Comparison of ENCODE assay signal across 16 cellular contexts in genomic region chr10:24299587-24300258, GRCh38.
A peak's percentile ranks its signal among the peaks of the same experiment; 100 is the strongest.
DNase-seq lines count a peak whose midpoint lies in the region; ATAC-seq and TF ChIP-seq lines count a peak whose summit lies in the region.
"Had no signal": no experiment of that assay in that cellular context is flagged by ENCODE, and none has a peak within 500 bp of the region (broad histone marks: within the 10 kb centered on the region; RNA-seq: fewer than 3 reads in every experiment).

No MANE protein-coding gene starts in this region.

- peaks cover 4% of the 10 kb centered on the region for H3K9me3 Mint-ChIP-seq in activated T-helper 17 cell treated with anti-CD3 and anti-CD28 coated beads, Interleukin-2, amount 50 U/mL, for 72 hours
- no peaks in the 10 kb centered on the region for H3K9me3 Mint-ChIP-seq in activated naive CD8-positive, alpha-beta T cell treated with anti-CD3 and anti-CD28 coated beads, Interleukin-2, amount 50 U/mL, for 24 hours
- H3K9me3 Mint-ChIP-seq: activated naive CD8-positive, alpha-beta T cell treated with anti-CD3 and anti-CD28 coated beads, Interleukin-2, amount 10 ng/mL, durations not matched to agents 7 days and 5 days had no signal

- H3K27ac Mint-ChIP-seq in activated T-helper 17 cell treated with anti-CD3 and anti-CD28 coated beads, Interleukin-2, amount 50 U/mL, for 72 hours: no peak overlapping the region
- no peak overlapping the region for H3K27ac Mint-ChIP-seq in activated naive CD8-positive, alpha-beta T cell treated with anti-CD3 and anti-CD28 coated beads, Interleukin-2, amount 50 U/mL, for 24 hours
- H3K27ac Mint-ChIP-seq: activated naive CD8-positive, alpha-beta T cell treated with anti-CD3 and anti-CD28 coated beads, Interleukin-2, amount 10 ng/mL, durations not matched to agents 7 days and 5 days had no signal

- ATAC-seq in HG02884 (IDR thresholded peaks at IDR 0.05; ENCODE audit: unreplicated experiment) (peak; percentile 76), GM19324 (IDR thresholded peaks at IDR 0.05; ENCODE audit: low FRiP score, unreplicated experiment) (no peak)
- ATAC-seq in activated T-helper 17 cell treated with anti-CD3 and anti-CD28 coated beads, Interleukin-2, amount 50 U/mL, for 72 hours (replicated peaks): peak; percentile 89
- ATAC-seq in activated naive CD8-positive, alpha-beta T cell treated with anti-CD3 and anti-CD28 coated beads, Interleukin-2, amount 50 U/mL, for 24 hours: no peak

- no peak overlapping the region for H3K4me3 ChIP-seq in kidney epithelial cell (ENCODE audit: low read depth, low read length)
- H3K4me3 ChIP-seq: coronary artery, esophagus squamous epithelium, vagina had no signal

- H3K27me3 Mint-ChIP-seq in activated T-helper 17 cell treated with anti-CD3 and anti-CD28 coated beads, Interleukin-2, amount 50 U/mL, for 72 hours: peaks cover 15% of the 10 kb centered on the region
- no peaks in the 10 kb centered on the region for H3K27me3 Mint-ChIP-seq in activated naive CD8-positive, alpha-beta T cell treated with anti-CD3 and anti-CD28 coated beads, Interleukin-2, amount 50 U/mL, for 24 hours
- H3K27me3 Mint-ChIP-seq: activated naive CD8-positive, alpha-beta T cell treated with anti-CD3 and anti-CD28 coated beads, Interleukin-2, amount 10 ng/mL, durations not matched to agents 7 days and 5 days had no signal

- no peak overlapping the region for H3K4me3 Mint-ChIP-seq in activated T-helper 17 cell treated with anti-CD3 and anti-CD28 coated beads, Interleukin-2, amount 50 U/mL, for 72 hours
- no peak overlapping the region for H3K4me3 Mint-ChIP-seq in activated naive CD8-positive, alpha-beta T cell treated with anti-CD3 and anti-CD28 coated beads, Interleukin-2, amount 50 U/mL, for 24 hours
- H3K4me3 Mint-ChIP-seq: activated naive CD8-positive, alpha-beta T cell treated with anti-CD3 and anti-CD28 coated beads, Interleukin-2, amount 10 ng/mL, durations not matched to agents 7 days and 5 days had no signal

- H3K4me1 Mint-ChIP-seq in activated T-helper 17 cell treated with anti-CD3 and anti-CD28 coated beads, Interleukin-2, amount 50 U/mL, for 72 hours: no peaks in the 10 kb centered on the region
- H3K4me1 Mint-ChIP-seq in activated naive CD8-positive, alpha-beta T cell treated with anti-CD3 and anti-CD28 coated beads, Interleukin-2, amount 50 U/mL, for 24 hours: no peaks in the 10 kb centered on the region
- H3K4me1 Mint-ChIP-seq: activated naive CD8-positive, alpha-beta T cell treated with anti-CD3 and anti-CD28 coated beads, Interleukin-2, amount 10 ng/mL, durations not matched to agents 7 days and 5 days had no signal

- no peaks in the 10 kb centered on the region for H3K27me3 ChIP-seq in kidney epithelial cell (ENCODE audit: control insufficient read depth, insufficient read depth, low read length)
- H3K27me3 ChIP-seq: esophagus squamous epithelium, vagina had no signal

- DNase-seq in ELR (ENCODE audit: low read depth) (peak; percentile 93), kidney epithelial cell (ENCODE audit: low read depth) (peak; percentile 21), mucosa of gallbladder (ENCODE audit: low spot score) (no peak), Kasumi-1 (lab: John Stamatoyannopoulos, UW) (no peak)
- no peak for DNase-seq in activated naive CD8-positive, alpha-beta T cell treated with anti-CD3 and anti-CD28 coated beads, Interleukin-2, amount 50 U/mL, for 24 hours
- DNase-seq: activated naive CD8-positive, alpha-beta T cell treated with anti-CD3 and anti-CD28 coated beads, Interleukin-2, amount 10 ng/mL, durations not matched to agents 7 days and 5 days; C1 segment of cervical spinal cord; DND-41; esophagus squamous epithelium; NCI-H2171 treated with DMSO at 0.1 percent for 48 hours; stimulated activated naive CD4-positive, alpha-beta T cell had no signal

- H3K36me3 Mint-ChIP-seq in activated T-helper 17 cell treated with anti-CD3 and anti-CD28 coated beads, Interleukin-2, amount 50 U/mL, for 72 hours (ENCODE audit: low read depth): no peaks in the 10 kb centered on the region
- no peaks in the 10 kb centered on the region for H3K36me3 Mint-ChIP-seq in activated naive CD8-positive, alpha-beta T cell treated with anti-CD3 and anti-CD28 coated beads, Interleukin-2, amount 50 U/mL, for 24 hours (ENCODE audit: low read depth)
- H3K36me3 Mint-ChIP-seq: activated naive CD8-positive, alpha-beta T cell treated with anti-CD3 and anti-CD28 coated beads, Interleukin-2, amount 10 ng/mL, durations not matched to agents 7 days and 5 days had no signal

- H3K36me3 ChIP-seq in kidney epithelial cell (ENCODE audit: control insufficient read depth, insufficient read depth, low read length): no peaks in the 10 kb centered on the region
- H3K36me3 ChIP-seq: vagina had no signal

- TF ChIP-seq CTCF in kidney epithelial cell (IDR thresholded peaks at IDR 0.05; ENCODE audit: insufficient read depth, low read length, poor library complexity, severe bottlenecking): no peak

Comparison
In these comparisons a context has a peak if more than half of its experiments do, and no peak if none do; other contexts are left out.
1. DNase-seq: peak in ELR (single experiment) and kidney epithelial cell (single experiment); none in mucosa of gallbladder (single experiment), Kasumi-1 (0 of 2) and activated naive CD8-positive, alpha-beta T cell treated with anti-CD3 and anti-CD28 coated beads, Interleukin-2, amount 50 U/mL, for 24 hours (single experiment).
2. ATAC-seq: peak in HG02884 (single experiment) and activated T-helper 17 cell treated with anti-CD3 and anti-CD28 coated beads, Interleukin-2, amount 50 U/mL, for 72 hours (single experiment); none in GM19324 (single experiment) and activated naive CD8-positive, alpha-beta T cell treated with anti-CD3 and anti-CD28 coated beads, Interleukin-2, amount 50 U/mL, for 24 hours (single experiment).